ENCODE assay signal across 3 cellular contexts in genomic region chr5:56433039-56433438, GRCh38.
TF ChIP-seq lines count a peak whose summit lies in the region.

No MANE protein-coding gene starts in this region.

TF ChIP-seq in SK-N-SH treated with all-trans-retinoic acid at 6 μM for 48 hours, 23 proteins besides CTCF, POLR2A, EP300 and RAD21:
- TF ChIP-seq ISL1 (CRISPR knock-in tag; IDR thresholded peaks at IDR 0.05) (peak; percentile 53; the same call in 1 of the 2 replicates), OSR1 (CRISPR knock-in tag; IDR thresholded peaks at IDR 0.05) (no peak)

TF ChIP-seq in SK-N-SH, 30 proteins besides CTCF, POLR2A, EP300 and RAD21:
- TF ChIP-seq NFIC (IDR thresholded peaks at IDR 0.05; ENCODE audit: borderline replicate concordance) (no peak), RCOR1 (IDR thresholded peaks at IDR 0.05; ENCODE audit: low read length) (no peak), ELF1 (IDR thresholded peaks at IDR 0.05) (no peak), YY1 (IDR thresholded peaks at IDR 0.05; ENCODE audit: low read depth) (no peak), TCF12 (IDR thresholded peaks at IDR 0.05) (no peak), RXRA (IDR thresholded peaks at IDR 0.05; ENCODE audit: borderline replicate concordance, low read depth) (no peak), TAF1 (IDR thresholded peaks at IDR 0.05; ENCODE audit: borderline replicate concordance, low read depth, low read length) (no peak)
- TF ChIP-seq, protein P1, sequence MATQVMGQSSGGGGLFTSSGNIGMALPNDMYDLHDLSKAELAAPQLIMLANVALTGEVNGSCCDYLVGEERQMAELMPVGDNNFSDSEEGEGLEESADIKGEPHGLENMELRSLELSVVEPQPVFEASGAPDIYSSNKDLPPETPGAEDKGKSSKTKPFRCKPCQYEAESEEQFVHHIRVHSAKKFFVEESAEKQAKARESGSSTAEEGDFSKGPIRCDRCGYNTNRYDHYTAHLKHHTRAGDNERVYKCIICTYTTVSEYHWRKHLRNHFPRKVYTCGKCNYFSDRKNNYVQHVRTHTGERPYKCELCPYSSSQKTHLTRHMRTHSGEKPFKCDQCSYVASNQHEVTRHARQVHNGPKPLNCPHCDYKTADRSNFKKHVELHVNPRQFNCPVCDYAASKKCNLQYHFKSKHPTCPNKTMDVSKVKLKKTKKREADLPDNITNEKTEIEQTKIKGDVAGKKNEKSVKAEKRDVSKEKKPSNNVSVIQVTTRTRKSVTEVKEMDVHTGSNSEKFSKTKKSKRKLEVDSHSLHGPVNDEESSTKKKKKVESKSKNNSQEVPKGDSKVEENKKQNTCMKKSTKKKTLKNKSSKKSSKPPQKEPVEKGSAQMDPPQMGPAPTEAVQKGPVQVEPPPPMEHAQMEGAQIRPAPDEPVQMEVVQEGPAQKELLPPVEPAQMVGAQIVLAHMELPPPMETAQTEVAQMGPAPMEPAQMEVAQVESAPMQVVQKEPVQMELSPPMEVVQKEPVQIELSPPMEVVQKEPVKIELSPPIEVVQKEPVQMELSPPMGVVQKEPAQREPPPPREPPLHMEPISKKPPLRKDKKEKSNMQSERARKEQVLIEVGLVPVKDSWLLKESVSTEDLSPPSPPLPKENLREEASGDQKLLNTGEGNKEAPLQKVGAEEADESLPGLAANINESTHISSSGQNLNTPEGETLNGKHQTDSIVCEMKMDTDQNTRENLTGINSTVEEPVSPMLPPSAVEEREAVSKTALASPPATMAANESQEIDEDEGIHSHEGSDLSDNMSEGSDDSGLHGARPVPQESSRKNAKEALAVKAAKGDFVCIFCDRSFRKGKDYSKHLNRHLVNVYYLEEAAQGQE (IDR thresholded peaks at IDR 0.05; ENCODE audit: low read depth, low read length) = no peak

TF ChIP-seq in IMR-90, 13 proteins besides CTCF, POLR2A, EP300 and RAD21:
- TF ChIP-seq BHLHE40 (IDR thresholded peaks at IDR 0.05; ENCODE audit: low read depth, low read length) (no peak), NFE2L2 (IDR thresholded peaks at IDR 0.05; ENCODE audit: low read depth, low read length) (no peak), MXI1 (IDR thresholded peaks at IDR 0.05; ENCODE audit: borderline replicate concordance, low read depth, low read length) (no peak), CHD1 (IDR thresholded peaks at IDR 0.05; ENCODE audit: low read depth, low read length) (no peak), CEBPB (IDR thresholded peaks at IDR 0.05; ENCODE audit: low read depth, low read length) (no peak), USF2 (IDR thresholded peaks at IDR 0.05; ENCODE audit: low read depth, low read length) (no peak), RCOR1 (IDR thresholded peaks at IDR 0.05; ENCODE audit: insufficient replicate concordance, low read length) (no peak), SMC3 (IDR thresholded peaks at IDR 0.05; ENCODE audit: low read depth, low read length) (no peak), FOS (IDR thresholded peaks at IDR 0.05; ENCODE audit: low read depth, low read length) (no peak), MAZ (IDR thresholded peaks at IDR 0.05; ENCODE audit: borderline replicate concordance, low read depth, low read length) (no peak), MAFK (IDR thresholded peaks at IDR 0.05; ENCODE audit: low read depth, low read length) (no peak), RFX5 (IDR thresholded peaks at IDR 0.05; ENCODE audit: low read depth, low read length) (no peak)
- TF ChIP-seq, protein P2, sequence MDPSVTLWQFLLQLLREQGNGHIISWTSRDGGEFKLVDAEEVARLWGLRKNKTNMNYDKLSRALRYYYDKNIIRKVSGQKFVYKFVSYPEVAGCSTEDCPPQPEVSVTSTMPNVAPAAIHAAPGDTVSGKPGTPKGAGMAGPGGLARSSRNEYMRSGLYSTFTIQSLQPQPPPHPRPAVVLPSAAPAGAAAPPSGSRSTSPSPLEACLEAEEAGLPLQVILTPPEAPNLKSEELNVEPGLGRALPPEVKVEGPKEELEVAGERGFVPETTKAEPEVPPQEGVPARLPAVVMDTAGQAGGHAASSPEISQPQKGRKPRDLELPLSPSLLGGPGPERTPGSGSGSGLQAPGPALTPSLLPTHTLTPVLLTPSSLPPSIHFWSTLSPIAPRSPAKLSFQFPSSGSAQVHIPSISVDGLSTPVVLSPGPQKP (IDR thresholded peaks at IDR 0.05; ENCODE audit: borderline replicate concordance, low read depth, low read length) = no peak
TF ChIP-seq in IMR-90: peak in this region for 0.
